Comparison of ENCODE assay signal across 13 cellular contexts in the genomic region with DNA sequence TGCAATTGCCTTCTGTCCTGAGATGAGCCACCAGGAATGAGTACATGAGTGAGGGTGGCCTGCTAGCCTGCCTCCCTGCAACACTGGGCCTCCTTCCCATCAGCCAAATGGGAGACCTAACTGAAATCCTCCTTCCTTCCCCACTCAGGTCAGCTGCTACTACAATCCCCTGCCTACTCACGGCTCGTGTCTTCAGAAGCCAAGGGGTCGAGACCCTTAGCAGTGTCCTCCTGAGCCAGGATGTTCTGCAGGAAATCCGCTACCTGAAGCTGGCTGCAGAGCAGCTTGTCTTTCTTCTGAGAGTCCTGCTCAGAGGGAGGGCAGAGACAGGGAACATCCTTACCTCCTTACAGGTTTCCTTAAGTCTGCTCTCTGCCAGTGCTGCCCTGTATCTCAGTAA. TPM values are rescaled to one million over a fixed set of nuclear protein-coding genes. Genes with fewer than 3 reads are reported as not detected.
DNase-seq lines count a peak whose midpoint lies in the region; ATAC-seq, FAIRE-seq and TF ChIP-seq lines count a peak whose summit lies in the region.
"Had no signal": no experiment of that assay in that cellular context is flagged by ENCODE, and none has a peak within 500 bp of the region (broad histone marks: within the 10 kb centered on the region; RNA-seq: fewer than 3 reads in every experiment).

No MANE protein-coding gene starts in this region.

- no peaks in the 10 kb centered on the region for H3K36me3 ChIP-seq in hepatocyte (replicated peaks; ENCODE audit: insufficient read depth, low read depth)
- H3K36me3 ChIP-seq: sigmoid colon had no signal

- no peaks in the 10 kb centered on the region for H4K20me1 ChIP-seq in hepatocyte (ENCODE audit: insufficient read depth, poor library complexity, severe bottlenecking)

- H3K27me3 ChIP-seq in hepatocyte: no peaks in the 10 kb centered on the region
- H3K27me3 ChIP-seq: sigmoid colon had no signal

- TF ChIP-seq CTCF in WI38 (IDR thresholded peaks at IDR 0.05; ENCODE audit: low read depth, low read length) (no peak), hepatocyte (IDR thresholded peaks at IDR 0.05; ENCODE audit: poor library complexity) (no peak)

- peaks cover 41% of the 10 kb centered on the region for H3K4me1 Mint-ChIP-seq in stimulated activated naive CD8-positive, alpha-beta T cell treated with anti-CD3 and anti-CD28 coated beads, Interleukin-15, Interleukin-2, amounts not matched to agents 100 ng/mL and 50 ng/mL, for 24 hours (ENCODE audit: low read depth)

- no peak overlapping the region for H2AFZ ChIP-seq in hepatocyte

- no peaks in the 10 kb centered on the region for H3K9me2 ChIP-seq in hepatocyte (replicated peaks; ENCODE audit: insufficient read depth)

- H3K4me1 ChIP-seq in hepatocyte (ENCODE audit: insufficient read depth): no peaks in the 10 kb centered on the region

- peak overlapping the region; percentile 98 for H3K4me3 Mint-ChIP-seq in stimulated activated naive CD8-positive, alpha-beta T cell treated with anti-CD3 and anti-CD28 coated beads, Interleukin-15, Interleukin-2, amounts not matched to agents 100 ng/mL and 50 ng/mL, for 24 hours

- H3K4me2 ChIP-seq in hepatocyte: peak overlapping the region; percentile 80

- peak overlapping the region; percentile 88 for H3K4me3 ChIP-seq in WI38 (ENCODE audit: low read depth, low read length)
- H3K4me3 ChIP-seq in hepatocyte: no peak overlapping the region

- ATAC-seq in stimulated activated naive CD8-positive, alpha-beta T cell treated with anti-CD3 and anti-CD28 coated beads, Interleukin-15, Interleukin-2, amounts not matched to agents 100 U/mL and 50 U/mL, for 24 hours: no peak
- ATAC-seq: left colon had no signal

- no peak overlapping the region for H3K27ac Mint-ChIP-seq in stimulated activated naive CD8-positive, alpha-beta T cell treated with anti-CD3 and anti-CD28 coated beads, Interleukin-15, Interleukin-2, amounts not matched to agents 100 ng/mL and 50 ng/mL, for 24 hours

- WGBS in hepatocyte (ENCODE audit: low lambda C conversion rate, missing lambda C conversion rate): 95% methylated on average over 4 of the region's 4 CpGs

- no peaks in the 10 kb centered on the region for H3K9me3 ChIP-seq in hepatocyte (ENCODE audit: low read depth)
- H3K9me3 ChIP-seq: sigmoid colon had no signal

- no peak for FAIRE-seq in GM12892 (lab: Jason Lieb, UNC)

- peaks cover 8% of the 10 kb centered on the region for H3K79me2 ChIP-seq in hepatocyte

- peaks cover 47% of the 10 kb centered on the region for H3K36me3 Mint-ChIP-seq in stimulated activated naive CD8-positive, alpha-beta T cell treated with anti-CD3 and anti-CD28 coated beads, Interleukin-15, Interleukin-2, amounts not matched to agents 100 ng/mL and 50 ng/mL, for 24 hours (ENCODE audit: low read depth)

- DNase-seq in stimulated activated naive CD8-positive, alpha-beta T cell treated with anti-CD3 and anti-CD28 coated beads, Interleukin-15, Interleukin-2, amounts not matched to agents 100 U/mL and 50 U/mL, for 24 hours: no peak
- no peak for DNase-seq in hepatocyte (ENCODE audit: low spot score)
- no peak for DNase-seq in GM12892 (ENCODE audit: insufficient read length)
- no peak for DNase-seq in hippocampal formation (lab: John Stamatoyannopoulos, UW)
- no peak for DNase-seq in hypothalamus (lab: John Stamatoyannopoulos, UW)
- no peak for DNase-seq in SKM-1 treated with dmso at 0.1 percent for 144 hours (lab: John Stamatoyannopoulos, UW; ENCODE audit: unreplicated experiment)
- DNase-seq: dermis blood vessel endothelial cell; DMS 273 treated with DMSO at 0.1 percent for 48 hours; left colon; sigmoid colon; stimulated activated naive CD4-positive, alpha-beta T cell had no signal

- H3K27me3 Mint-ChIP-seq in stimulated activated naive CD8-positive, alpha-beta T cell treated with anti-CD3 and anti-CD28 coated beads, Interleukin-15, Interleukin-2, amounts not matched to agents 100 ng/mL and 50 ng/mL, for 24 hours: no peaks in the 10 kb centered on the region

- no peaks in the 10 kb centered on the region for H3K9me3 Mint-ChIP-seq in stimulated activated naive CD8-positive, alpha-beta T cell treated with anti-CD3 and anti-CD28 coated beads, Interleukin-15, Interleukin-2, amounts not matched to agents 100 ng/mL and 50 ng/mL, for 24 hours

- no peak for TF ChIP-seq POLR2A in GM12892 (IDR thresholded peaks at IDR 0.05; ENCODE audit: low read depth, low read length)

- no peak overlapping the region for H3K27ac ChIP-seq in hepatocyte
- H3K27ac ChIP-seq: sigmoid colon had no signal

RNA-seq across cellular contexts. Expression of a gene that starts 1.2 kb away (rescaled TPM):
- 15.3 and 19.4 TPM in 2 replicates for total RNA-seq in hepatocyte
- polyA plus RNA-seq in hepatocyte: 26.3 and 26.5 TPM in 2 replicates
- 80.9 TPM for polyA plus RNA-seq in GM12892 (2012; ENCODE audit: missing spikeins)
